12 cellular contexts compared by ENCODE assay signal in genomic region chr2:230868151-230868946, GRCh38. TPM values are rescaled to one million over a fixed set of nuclear protein-coding genes. Genes with fewer than 3 reads are reported as not detected.
DNase-seq lines count a peak whose midpoint lies in the region; ATAC-seq lines count a peak whose summit lies in the region.
"Had no signal": no experiment of that assay in that cellular context is flagged by ENCODE, and none has a peak within 500 bp of the region (broad histone marks: within the 10 kb centered on the region; RNA-seq: fewer than 3 reads in every experiment).

No MANE protein-coding gene starts in this region.

- peak; percentile 87 for DNase-seq in H7
- peak; percentile 73 for DNase-seq in NCI-H69 (lab: John Stamatoyannopoulos, UW)
- DNase-seq in stimulated activated CD8-positive, alpha-beta memory T cell treated with anti-CD3 and anti-CD28 coated beads, Interleukin-4, amount 100 ng/mL, for 48 hours = peak; percentile 19
- DNase-seq in CD1c-positive myeloid dendritic cell (ENCODE audit: extremely low spot score) = no peak
- DNase-seq in NCI-H2171 treated with DMSO at 0.1 percent for 48 hours (lab: John Stamatoyannopoulos, UW) = no peak
- DNase-seq: activated T-cell treated with anti-CD3 and anti-CD28 coated beads, Interleukin-2, amount 50 U/mL, for 48 hours; cerebellar nuclear complex; gastrocnemius medialis had no signal

- peak overlapping the region; percentile 71; the same call in 1 of the 2 replicates for H3K9ac ChIP-seq in iPS-20b (ENCODE audit: low read depth, low read length)

- H3K36me3 ChIP-seq in H7 (replicated peaks; ENCODE audit: control insufficient read depth, insufficient read depth, low read length) (peaks cover 8% of the 10 kb centered on the region), iPS-20b (ENCODE audit: insufficient read depth, low read depth, low read length) (peaks cover 30% of the 10 kb centered on the region; the same call in 1 of the 2 replicates)
- H3K36me3 ChIP-seq: gastrocnemius medialis had no signal

- H3K27me3 ChIP-seq in H7 (ENCODE audit: control insufficient read depth, insufficient read depth, low read length) (no peaks in the 10 kb centered on the region), iPS-20b (ENCODE audit: insufficient read depth, low read length) (peaks cover 6% of the 10 kb centered on the region; the same call in 1 of the 2 replicates)
- H3K27me3 ChIP-seq: Peyer's patch had no signal

- H3K9me3 ChIP-seq in iPS-20b (ENCODE audit: insufficient read depth, low read depth, low read length) = no peaks in the 10 kb centered on the region
- H3K9me3 ChIP-seq: gastrocnemius medialis, Peyer's patch had no signal

- H3K27ac ChIP-seq in iPS-20b (ENCODE audit: low read length) = peak overlapping the region; percentile 97

- H3K4me3 ChIP-seq in H7 (ENCODE audit: insufficient read depth, low read depth, low read length) (peak overlapping the region; percentile 12; the same call in 1 of the 2 replicates), iPS-20b (ENCODE audit: low read length) (peak overlapping the region; percentile 66)
- H3K4me3 ChIP-seq: gastrocnemius medialis, Peyer's patch, skin epidermis had no signal

- ATAC-seq in HG03342 (IDR thresholded peaks at IDR 0.05; ENCODE audit: unreplicated experiment) = no peak
- ATAC-seq: gastrocnemius medialis had no signal

- H3K4me1 ChIP-seq in iPS-20b (ENCODE audit: insufficient read depth, low read length) = peaks cover 48% of the 10 kb centered on the region

RNA-seq across cellular contexts. Expression of gene ITM2C, which starts 3.6 kb away (rescaled TPM):
- total RNA-seq in H7 (2014; rRNA removed; shearing (Covaris generic)) = 392 and 393 TPM in 2 replicates

RNA-seq across cellular contexts. Expression of gene GPR55, which starts 56.7 kb away (rescaled TPM):
- total RNA-seq in H7 (2014; rRNA removed; shearing (Covaris generic)) = 0.04 TPM in 1 of 2 replicates, not detected in the other
- total RNA-seq: gastrocnemius medialis had no signal

Comparison
In these comparisons a context has a peak if more than half of its experiments do, and no peak if none do; other contexts are left out.
1. DNase-seq: peak in H7 (single experiment), NCI-H69 (single experiment) and stimulated activated CD8-positive, alpha-beta memory T cell treated with anti-CD3 and anti-CD28 coated beads, Interleukin-4, amount 100 ng/mL, for 48 hours (single experiment); none in CD1c-positive myeloid dendritic cell (single experiment) and NCI-H2171 treated with DMSO at 0.1 percent for 48 hours (single experiment).